Comparison of ENCODE assay signal across 19 cellular contexts in the genomic region with DNA sequence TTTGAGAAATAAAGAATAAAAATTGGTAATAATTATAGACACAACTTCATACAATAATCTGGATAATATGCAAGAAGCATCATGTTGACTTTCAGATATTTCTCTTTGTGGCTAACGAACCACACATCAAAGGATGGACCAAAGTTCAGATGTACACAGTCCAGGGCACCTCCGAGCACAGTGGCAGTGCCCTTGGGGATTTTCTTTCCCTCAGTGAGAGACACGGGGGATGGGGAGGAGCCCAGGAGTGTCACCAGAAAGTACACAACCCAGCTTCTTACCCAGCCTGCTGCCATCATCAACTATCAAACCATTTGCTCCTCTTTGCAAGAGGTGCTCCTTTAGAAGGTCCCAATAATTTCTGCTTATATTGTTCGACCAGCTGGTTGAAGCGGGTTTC. TPM values are rescaled to one million over a fixed set of nuclear protein-coding genes. Genes with fewer than 3 reads are reported as not detected.
A peak's percentile ranks its signal among the peaks of the same experiment; 100 is the strongest.
DNase-seq lines count a peak whose midpoint lies in the region; ATAC-seq, FAIRE-seq and TF ChIP-seq lines count a peak whose summit lies in the region.
"Had no signal": no experiment of that assay in that cellular context is flagged by ENCODE, and none has a peak within 500 bp of the region (broad histone marks: within the 10 kb centered on the region; RNA-seq: fewer than 3 reads in every experiment).

No MANE protein-coding gene starts in this region.

- H3F3A ChIP-seq in neural progenitor cell (ENCODE audit: low read depth) = peaks cover 5% of the 10 kb centered on the region

- no peaks in the 10 kb centered on the region for H3K79me2 ChIP-seq in OCI-LY7 (ENCODE audit: insufficient read depth, low read depth, low read length)
- no peaks in the 10 kb centered on the region for H3K79me2 ChIP-seq in K562 (ENCODE audit: control insufficient read depth, insufficient read depth, low read length)
- H3K79me2 ChIP-seq in HepG2 (ENCODE audit: insufficient read depth, low read length) = no peaks in the 10 kb centered on the region
- H3K79me2 ChIP-seq in neural progenitor cell (ENCODE audit: low read depth) = no peaks in the 10 kb centered on the region

- H3K27me3 ChIP-seq in K562 (ENCODE audit: control insufficient read depth in 2 of 2, insufficient read depth in 2 of 2, low read length in 2 of 2) (no peaks in the 10 kb centered on the region), HepG2 (ENCODE audit: control insufficient read depth in 1 of 2, insufficient read depth in 2 of 2, low read length in 2 of 2) (no peaks in the 10 kb centered on the region), small intestine (ENCODE audit: control insufficient read depth in 2 of 2, insufficient read depth in 2 of 2, low read length in 2 of 2) (no peaks in the 10 kb centered on the region), neural progenitor cell (no peaks in the 10 kb centered on the region)

- H3K36me3 ChIP-seq in OCI-LY7 (ENCODE audit: insufficient read depth, low read length) = peaks cover 97% of the 10 kb centered on the region
- H3K36me3 ChIP-seq in K562 (ENCODE audit: control insufficient read depth, insufficient read depth, low read length) = peaks cover 96% of the 10 kb centered on the region
- peaks cover 23 to 62% of the 10 kb centered on the region in 2 experiments for H3K36me3 ChIP-seq in HepG2 (replicated peaks in 1 of 2; ENCODE audit: control insufficient read depth in 1 of 2, insufficient read depth in 2 of 2, low read length in 2 of 2)
- peaks cover 20 to 24% of the 10 kb centered on the region in 2 donors for H3K36me3 ChIP-seq in small intestine (ENCODE audit: control insufficient read depth in 2 of 2, insufficient read depth in 2 of 2, low read length in 2 of 2)
- peaks cover 12% of the 10 kb centered on the region for H3K36me3 ChIP-seq in neural progenitor cell

- H3K27me3 Mint-ChIP-seq in neural progenitor cell (ENCODE audit: insufficient read depth, low read depth) = no peaks in the 10 kb centered on the region

- H3K4me2 ChIP-seq in OCI-LY7 (ENCODE audit: low read length) (no peak overlapping the region), K562 (ENCODE audit: insufficient read depth, low read length) (no peak overlapping the region), HepG2 (ENCODE audit: low read depth, low read length) (peak overlapping the region; percentile 10; the same call in 1 of the 2 replicates), neural progenitor cell (no peak overlapping the region)
- H3K4me2 ChIP-seq: A549 had no signal

- intact Hi-C loops in OCI-LY7 (cut with micrococcal nuclease; ENCODE audit: unreplicated experiment) (no loop called here), K562 (cut with micrococcal nuclease) (no loop called here), HepG2 (cut with micrococcal nuclease; ENCODE audit: unreplicated experiment) (no loop called here)

- H3K36me3 Mint-ChIP-seq in neural progenitor cell = peaks cover 54% of the 10 kb centered on the region

- H4K20me1 ChIP-seq in OCI-LY7 (ENCODE audit: insufficient read depth, low read length) (no peaks in the 10 kb centered on the region), K562 (replicated peaks; ENCODE audit: control insufficient read depth, insufficient read depth, low read length) (no peaks in the 10 kb centered on the region), HepG2 (ENCODE audit: insufficient read depth, low read length) (no peaks in the 10 kb centered on the region), neural progenitor cell (ENCODE audit: low read depth) (peaks cover 8% of the 10 kb centered on the region)

- no peak for FAIRE-seq in K562 (lab: Jason Lieb, UNC)
- FAIRE-seq in HepG2 (lab: Jason Lieb, UNC) = no peak
- FAIRE-seq in small intestine (lab: Jason Lieb, UNC) = no peak
- FAIRE-seq: A549, GM19239, H54 had no signal

- WGBS in K562 (ENCODE audit: insufficient coverage, low coverage, missing lambda C conversion rate) = 92% methylated on average over 5 of the region's 5 CpGs
- 39% methylated on average over 5 of the region's 5 CpGs for WGBS in HepG2 (ENCODE audit: low lambda C conversion rate)
- WGBS in small intestine, 3 donors = 52 to 76% (median 58%) methylated on average over 5 of the region's 5 CpGs

- H3K4me1 ChIP-seq in OCI-LY7 (ENCODE audit: insufficient read depth, low read length, poor library complexity, severe bottlenecking) (no peaks in the 10 kb centered on the region), K562 (replicated peaks in 1 of 2; ENCODE audit: control insufficient read depth in 2 of 2, insufficient read depth in 2 of 2, low read length in 2 of 2) (no peaks in the 10 kb centered on the region), HepG2 (ENCODE audit: insufficient read depth, low read length) (peaks cover 41% of the 10 kb centered on the region), small intestine (ENCODE audit: control insufficient read depth in 2 of 2, insufficient read depth in 1 of 2, low read depth in 1 of 2, low read length in 1 of 2) (no peaks in the 10 kb centered on the region), neural progenitor cell (peaks cover 7% of the 10 kb centered on the region)
- H3K4me1 ChIP-seq: A549 had no signal

- BruUV-seq in OCI-LY7 (replicated peaks; lab: Mats Ljungman, UMichigan) (TSS peak; percentile 70), K562 (replicated peaks; lab: Mats Ljungman, UMichigan) (TSS peak; percentile 30), HepG2 (replicated peaks; lab: Mats Ljungman, UMichigan) (no TSS peak)

- in situ Hi-C loops in K562 (cut with MboI) (no loop called here), HepG2 (cut with HindIII; ENCODE audit: extremely low pct_ligation_motif_present, low pct_unique_long_range_greater_than_20kb) (no loop called here)

- H2AFZ ChIP-seq in OCI-LY7 (ENCODE audit: low read length) = no peak overlapping the region
- no peak overlapping the region for H2AFZ ChIP-seq in K562 (ENCODE audit: low read depth, low read length)
- no peak overlapping the region for H2AFZ ChIP-seq in HepG2 (ENCODE audit: low read length)
- H2AFZ ChIP-seq in neural progenitor cell (replicated peaks) = no peak overlapping the region
- H2AFZ ChIP-seq: GM23248 had no signal

- H3K9me3 ChIP-seq in OCI-LY7 (ENCODE audit: low read length) = no peaks in the 10 kb centered on the region
- no peaks in the 10 kb centered on the region for H3K9me3 ChIP-seq in K562 (replicated peaks; ENCODE audit: control insufficient read depth, insufficient read depth, low read depth, low read length)
- H3K9me3 ChIP-seq in HepG2 (ENCODE audit: low read length) = no peaks in the 10 kb centered on the region
- no peaks in the 10 kb centered on the region for H3K9me3 ChIP-seq in small intestine (ENCODE audit: control insufficient read depth, low read depth)
- H3K9me3 ChIP-seq in neural progenitor cell (ENCODE audit: low read depth) = no peaks in the 10 kb centered on the region
- H3K9me3 ChIP-seq: A549 had no signal

- H3K9me3 Mint-ChIP-seq in neural progenitor cell = no peaks in the 10 kb centered on the region
- H3K9me3 Mint-ChIP-seq: CD14-positive monocyte; CD8-positive, alpha-beta T cell had no signal

- no peaks in the 10 kb centered on the region for H3K9me2 ChIP-seq in OCI-LY7 (ENCODE audit: insufficient read depth, low read length)

- TF ChIP-seq CTCF in OCI-LY7 (conservative IDR thresholded peaks at IDR 0.05; ENCODE audit: low read length) (no peak), K562 (IDR thresholded peaks at IDR 0.05 in 2 of 3, conservative IDR thresholded peaks at IDR 0.05 in 1 of 3; ENCODE audit: insufficient read depth in 2 of 3, low read depth in 1 of 3, low read length in 3 of 3) (no peak), HepG2 (CRISPR knock-in tag; IDR thresholded peaks at IDR 0.05) (no peak), neural progenitor cell (IDR thresholded peaks at IDR 0.05) (no peak)

- TF ChIP-seq POLR2A in K562 (conservative IDR thresholded peaks at IDR 0.05) (no peak), HepG2 (IDR thresholded peaks at IDR 0.05; ENCODE audit: insufficient read depth in 1 of 2, low read depth in 2 of 2, low read length in 2 of 2) (no peak)

- POLR2A ChIA-PET in OCI-LY7 (lab: Charles Lee) = interaction anchor here (0.6 to 1.0 kb wide), 3 partner anchors 9 to 61 kb away, joined by 3 to 5 read pairs (median 3); no protein-coding TSS in a partner anchor
- POLR2A ChIA-PET in K562 (lab: Yijun Ruan, JAX) = interaction anchor here (0.9 to 1.5 kb wide), 2 partner anchors 8 to 15 kb away, joined by 3 read pairs; no protein-coding TSS in a partner anchor
- POLR2A ChIA-PET in HepG2 (lab: Yijun Ruan, JAX) = interaction anchor here (0.9 to 1.5 kb wide), 4 partner anchors 9 to 33 kb away, joined by 3 to 4 read pairs (median 3); a partner anchor contains a TSS

- TF ChIP-seq RAD21 in K562 (CRISPR knock-in tag; conservative IDR thresholded peaks at IDR 0.05 in 1 of 2, IDR thresholded peaks at IDR 0.05 in 1 of 2) = no peak
- no peak for TF ChIP-seq RAD21 in HepG2 (CRISPR knock-in tag; IDR thresholded peaks at IDR 0.05)

- H3K4me3 ChIP-seq in OCI-LY7 (ENCODE audit: low read depth, low read length, poor library complexity, severe bottlenecking) (no peak overlapping the region), K562 (no peak overlapping the region), HepG2 (replicated peaks in 1 of 3; ENCODE audit: insufficient read depth in 1 of 3, low read depth in 2 of 3, low read length in 3 of 3) (no peak overlapping the region), small intestine (ENCODE audit: low read depth in 1 of 2, low read length in 2 of 2) (no peak overlapping the region), neural progenitor cell (no peak overlapping the region)
- H3K4me3 ChIP-seq: A549, GM23248 had no signal

- no peak overlapping the region for H3K27ac Mint-ChIP-seq in neural progenitor cell
- H3K27ac Mint-ChIP-seq: CD8-positive, alpha-beta T cell had no signal

- H3K4me1 Mint-ChIP-seq in neural progenitor cell = no peaks in the 10 kb centered on the region
- H3K4me1 Mint-ChIP-seq: CD14-positive monocyte had no signal

- ATAC-seq in K562 (no peak), HepG2 (peak; percentile 85), HG03196 (IDR thresholded peaks at IDR 0.05; ENCODE audit: unreplicated experiment) (no peak)
- ATAC-seq: A549; CD8-positive, alpha-beta T cell; HCT116 had no signal

- H3K9me1 ChIP-seq in K562 (ENCODE audit: control insufficient read depth, insufficient read depth, low read length) = no peaks in the 10 kb centered on the region

- no peak for TF ChIP-seq EP300 in K562 (IDR thresholded peaks at IDR 0.05; ENCODE audit: low read length)
- TF ChIP-seq EP300 in HepG2 (IDR thresholded peaks at IDR 0.05; ENCODE audit: low read depth in 2 of 2, low read length in 2 of 2) = peak; percentile 40 to 78; a peak in 2 of 4 replicates
- peak; percentile 59; the same call in 1 of the 2 replicates for TF ChIP-seq EP300 in HepG2 (CRISPR knock-in tag; IDR thresholded peaks at IDR 0.05; ENCODE audit: borderline replicate concordance)

- no peak overlapping the region for H3K9ac ChIP-seq in K562 (ENCODE audit: insufficient read depth in 1 of 2, low read depth in 2 of 2, low read length in 2 of 2)
- H3K9ac ChIP-seq in HepG2 (ENCODE audit: insufficient read depth, low read depth, low read length) = 0 out of 2 replicates have a peak overlapping the region, but pooled peaks have one; percentile 10
- no peak overlapping the region for H3K9ac ChIP-seq in neural progenitor cell
- H3K9ac ChIP-seq: GM23248 had no signal

- no peak overlapping the region for H3K27ac ChIP-seq in OCI-LY7 (ENCODE audit: low read depth, low read length, poor library complexity, severe bottlenecking)
- H3K27ac ChIP-seq in K562 (ENCODE audit: extremely low read depth, low read depth, low read length) = no peak overlapping the region
- peak overlapping the region; percentile 60 for H3K27ac ChIP-seq in HepG2 (ENCODE audit: extremely low read length, insufficient read depth, low read length)
- H3K27ac ChIP-seq in small intestine (ENCODE audit: low read depth in 1 of 2, low read length in 1 of 2) = no peak overlapping the region
- no peak overlapping the region for H3K27ac ChIP-seq in neural progenitor cell
- H3K27ac ChIP-seq: A549, GM23248 had no signal

- no peak for DNase-seq in OCI-LY7 (ENCODE audit: low spot score)
- no peak for DNase-seq in K562 (ENCODE audit: extremely low read depth in 1 of 4, low spot score in 3 of 4)
- DNase-seq in HepG2 (ENCODE audit: low spot score) = peak; percentile 62
- peak; percentile 30 for DNase-seq in small intestine
- no peak for DNase-seq in neural progenitor cell (ENCODE audit: low spot score)
- no peak for DNase-seq in NCI-H748 treated with DMSO at 0.1 percent for 48 hours (lab: John Stamatoyannopoulos, UW)
- no peak for DNase-seq in inferior parietal cortex (ENCODE audit: extremely low spot score)
- DNase-seq: CD8-positive, alpha-beta T cell; COR-L47; DND-41; GF-D8; GM23248 had no signal

- H3K4me3 Mint-ChIP-seq in neural progenitor cell = no peak overlapping the region
- H3K4me3 Mint-ChIP-seq: CD14-positive monocyte; CD8-positive, alpha-beta T cell had no signal

- CTCF ChIA-PET in OCI-LY7 (lab: Charles Lee; ENCODE audit: unreplicated experiment) = no interaction called here
- CTCF ChIA-PET in K562 (lab: Yijun Ruan, JAX; ENCODE audit: low intra/inter-chr PET ratio) = interaction anchor here (0.7 kb wide), 1 partner anchor 34 kb away, joined by 3 read pairs; no protein-coding TSS in a partner anchor
- CTCF ChIA-PET in HepG2 (lab: Yijun Ruan, JAX; ENCODE audit: low intra/inter-chr PET ratio, low total read pairs) = no interaction called here

RNA-seq across cellular contexts. Expression of a gene that starts 33.2 kb away (rescaled TPM):
- 35.6 and 64.6 TPM in 2 replicates for total RNA-seq in OCI-LY7 (2014; rRNA removed; shearing (Covaris generic))
- 70.0 and 70.8 TPM in 2 replicates for total RNA-seq in OCI-LY7 (2022)
- 118 and 308 TPM in 2 replicates for total RNA-seq in K562 (2011; cell fraction: chromatin; rRNA removed; ENCODE audit: low replicate concordance)
- total RNA-seq in K562 (2011; cell fraction: nucleolus; rRNA removed) = 64.4 and 65.7 TPM in 2 replicates
- 89.0 and 98.2 TPM in 2 replicates for total RNA-seq in K562 (2011; cell fraction: nucleoplasm; rRNA removed)
- total RNA-seq in K562 (2014; rRNA removed) = 123 and 127 TPM in 2 replicates
- 138 and 165 TPM in 2 replicates for total RNA-seq in K562 (2014; rRNA removed; fragmentation: Illumina TruSeq; extraction: Trizol)
- 128 and 141 TPM in 2 replicates for total RNA-seq in K562 (2015; rRNA removed; fragmentation: Illumina TruSeq; extraction: Trizol)
- 146 and 157 TPM in 2 replicates for total RNA-seq in K562 (2021)
- 74.9 and 112 TPM in 2 replicates for polyA plus RNA-seq in K562 (2011; rRNA removed)
- polyA plus RNA-seq in K562 (2011; cell fraction: cytosol; rRNA removed) = 24.3 and 28.4 TPM in 2 replicates
- 226 and 227 TPM in 2 replicates for polyA plus RNA-seq in K562 (2011; cell fraction: nucleus; rRNA removed)
- 70.1 and 117 TPM in 2 replicates for polyA plus RNA-seq in K562 (2012)
- polyA plus RNA-seq in K562 (2014; fragmentation: Illumina TruSeq; extraction: Trizol) = 133 and 148 TPM in 2 replicates
- 100 to 1,000 TPM in 1 of 2 experiments, 10 to 100 TPM in 1; 65.8 to 122 TPM for polyA plus RNA-seq in K562 (2014; fragmentation: Nextera tagmentation; extraction: Ambion mirVana)
- 139 and 213 TPM in 2 replicates for polyA plus RNA-seq in K562 (2014; rRNA removed)
- 67.2 and 67.5 TPM in 2 replicates for polyA minus RNA-seq in K562 (2011; rRNA and poly(A)+ RNA removed)
- polyA minus RNA-seq in K562 (2011; cell fraction: cytosol; rRNA and poly(A)+ RNA removed) = 37.2 and 38.0 TPM in 2 replicates
- 31.8 and 54.4 TPM in 2 replicates for polyA minus RNA-seq in K562 (2011; cell fraction: nucleus; rRNA and poly(A)+ RNA removed)
- total RNA-seq in HepG2 (2016; rRNA removed; fragmentation: Illumina TruSeq; extraction: Trizol) = 49.0 and 61.2 TPM in 2 replicates
- total RNA-seq in HepG2 (2016; cell fraction: cytosol; rRNA removed; fragmentation: Illumina TruSeq; extraction: Trizol; ENCODE audit: low read depth) = 7.3 and 8.4 TPM in 2 replicates
- 50.4 and 59.7 TPM in 2 replicates for total RNA-seq in HepG2 (2016; cell fraction: insoluble cytoplasmic fraction; rRNA removed; fragmentation: Illumina TruSeq; extraction: Trizol)
- total RNA-seq in HepG2 (2016; cell fraction: membrane; rRNA removed; fragmentation: Illumina TruSeq; extraction: Trizol) = 6.4 and 9.5 TPM in 2 replicates
- total RNA-seq in HepG2 (2016; cell fraction: nucleus; rRNA removed; fragmentation: Illumina TruSeq; extraction: Trizol) = 41.5 and 46.2 TPM in 2 replicates
- polyA plus RNA-seq in HepG2 (2011; rRNA removed) = 20.3 and 20.5 TPM in 2 replicates
- 10.7 and 11.3 TPM in 2 replicates for polyA plus RNA-seq in HepG2 (2011; cell fraction: cytosol; rRNA removed)
- polyA plus RNA-seq in HepG2 (2011; cell fraction: nucleus; rRNA removed) = 43.8 and 49.7 TPM in 2 replicates
- 33.1 and 42.8 TPM in 2 replicates for polyA plus RNA-seq in HepG2 (2012)
- 1.6 and 1.9 TPM in 2 replicates for polyA plus RNA-seq in HepG2 (2016; cell fraction: cytosol; fragmentation: Illumina TruSeq; extraction: Trizol; ENCODE audit: low read depth)
- 54.9 and 57.4 TPM in 2 replicates for polyA plus RNA-seq in HepG2 (2016; cell fraction: insoluble cytoplasmic fraction; fragmentation: Illumina TruSeq; extraction: Trizol; ENCODE audit: low read depth)
- polyA plus RNA-seq in HepG2 (2016; cell fraction: membrane; fragmentation: Illumina TruSeq; extraction: Trizol; ENCODE audit: low read depth) = 3.8 and 5.7 TPM in 2 replicates
- polyA plus RNA-seq in HepG2 (2016; cell fraction: nucleus; fragmentation: Illumina TruSeq; extraction: Trizol; ENCODE audit: insufficient read depth, low read depth) = 82.8 and 85.5 TPM in 2 replicates
- polyA minus RNA-seq in HepG2 (2011; rRNA and poly(A)+ RNA removed; ENCODE audit: low replicate concordance) = 8.3 and 17.5 TPM in 2 replicates
- 9.8 and 11.3 TPM in 2 replicates for polyA minus RNA-seq in HepG2 (2011; cell fraction: cytosol; rRNA and poly(A)+ RNA removed)
- 21.2 and 29.0 TPM in 2 replicates for polyA minus RNA-seq in HepG2 (2011; cell fraction: nucleus; rRNA and poly(A)+ RNA removed)
- 10 to 100 TPM; 11.2 to 15.1 (median 14.1) TPM for polyA plus RNA-seq in small intestine
- total RNA-seq in neural progenitor cell (ENCODE audit: low replicate concordance) = 33.4 and 33.5 TPM in 2 replicates

RNA-seq across cellular contexts. Expression of a gene that starts 51.0 kb away (rescaled TPM):
- not detected in 2 replicates for total RNA-seq in OCI-LY7 (2014; rRNA removed; shearing (Covaris generic))
- total RNA-seq in OCI-LY7 (2022) (not detected in 2 replicates), K562 (2014; rRNA removed) (0.04 TPM in 1 of 2 replicates, not detected in the other), K562 (2014; rRNA removed; fragmentation: Illumina TruSeq; extraction: Trizol) (not detected in 2 replicates), K562 (2015; rRNA removed; fragmentation: Illumina TruSeq; extraction: Trizol) (not detected in 2 replicates), K562 (2021) (not detected in 2 replicates), HepG2 (2016; rRNA removed; fragmentation: Illumina TruSeq; extraction: Trizol) (not detected in 2 replicates), neural progenitor cell (ENCODE audit: low replicate concordance) (0.68 TPM in 1 of 2 replicates, not detected in the other)
- total RNA-seq in K562 (2011; cell fraction: chromatin; rRNA removed; ENCODE audit: low replicate concordance) = 0.16 TPM in 1 of 2 replicates, not detected in the other
- not detected in 2 replicates for total RNA-seq in K562 (2011; cell fraction: nucleolus; rRNA removed)
- total RNA-seq in K562 (2011; cell fraction: nucleoplasm; rRNA removed) = not detected in 2 replicates
- polyA plus RNA-seq in K562 (2011; rRNA removed) (0.09 TPM in 1 of 2 replicates, not detected in the other), K562 (2014; fragmentation: Illumina TruSeq; extraction: Trizol) (not detected in 2 replicates), K562 (2014; fragmentation: Nextera tagmentation; extraction: Ambion mirVana) (not detected), K562 (2014; rRNA removed) (not detected in 2 replicates), HepG2 (2011; rRNA removed) (not detected in 2 replicates), small intestine (1 to 10 TPM in 1 of 3 donors, not detected in 2; 1.3 TPM)
- polyA plus RNA-seq in K562 (2011; cell fraction: cytosol; rRNA removed) = 0.09 and 0.19 TPM in 2 replicates
- 0.24 and 0.48 TPM in 2 replicates for polyA plus RNA-seq in K562 (2011; cell fraction: nucleus; rRNA removed)
- not detected in 2 replicates for polyA plus RNA-seq in K562 (2012)
- polyA minus RNA-seq in K562 (2011; rRNA and poly(A)+ RNA removed) = not detected in 2 replicates
- not detected in 2 replicates for polyA minus RNA-seq in K562 (2011; cell fraction: cytosol; rRNA and poly(A)+ RNA removed)
- not detected in 2 replicates for polyA minus RNA-seq in K562 (2011; cell fraction: nucleus; rRNA and poly(A)+ RNA removed)
- not detected in 2 replicates for total RNA-seq in HepG2 (2016; cell fraction: cytosol; rRNA removed; fragmentation: Illumina TruSeq; extraction: Trizol; ENCODE audit: low read depth)
- total RNA-seq in HepG2 (2016; cell fraction: insoluble cytoplasmic fraction; rRNA removed; fragmentation: Illumina TruSeq; extraction: Trizol) = not detected in 2 replicates
- not detected in 2 replicates for total RNA-seq in HepG2 (2016; cell fraction: membrane; rRNA removed; fragmentation: Illumina TruSeq; extraction: Trizol)
- total RNA-seq in HepG2 (2016; cell fraction: nucleus; rRNA removed; fragmentation: Illumina TruSeq; extraction: Trizol) = not detected in 2 replicates
- not detected in 2 replicates for polyA plus RNA-seq in HepG2 (2011; cell fraction: cytosol; rRNA removed)
- 0.06 TPM in 1 of 2 replicates, not detected in the other for polyA plus RNA-seq in HepG2 (2011; cell fraction: nucleus; rRNA removed)
- 0.07 TPM in 1 of 2 replicates, not detected in the other for polyA plus RNA-seq in HepG2 (2012)
- not detected in 2 replicates for polyA plus RNA-seq in HepG2 (2016; cell fraction: cytosol; fragmentation: Illumina TruSeq; extraction: Trizol; ENCODE audit: low read depth)
- polyA plus RNA-seq in HepG2 (2016; cell fraction: insoluble cytoplasmic fraction; fragmentation: Illumina TruSeq; extraction: Trizol; ENCODE audit: low read depth) = not detected in 2 replicates
- not detected in 2 replicates for polyA plus RNA-seq in HepG2 (2016; cell fraction: membrane; fragmentation: Illumina TruSeq; extraction: Trizol; ENCODE audit: low read depth)
- not detected in 2 replicates for polyA plus RNA-seq in HepG2 (2016; cell fraction: nucleus; fragmentation: Illumina TruSeq; extraction: Trizol; ENCODE audit: insufficient read depth, low read depth)
- not detected in 2 replicates for polyA minus RNA-seq in HepG2 (2011; rRNA and poly(A)+ RNA removed; ENCODE audit: low replicate concordance)
- not detected in 2 replicates for polyA minus RNA-seq in HepG2 (2011; cell fraction: cytosol; rRNA and poly(A)+ RNA removed)
- not detected in 2 replicates for polyA minus RNA-seq in HepG2 (2011; cell fraction: nucleus; rRNA and poly(A)+ RNA removed)
- total RNA-seq: GM23248, IMR-90 had no signal
- polyA plus RNA-seq: CD14-positive monocyte, GM23248, IMR-90 had no signal

Comparison
In these comparisons a context has a peak if more than half of its experiments do, and no peak if none do; other contexts are left out.
1. DNase-seq: peak in HepG2 (single experiment) and small intestine (single experiment); none in OCI-LY7 (single experiment), K562 (0 of 4), neural progenitor cell (single experiment), NCI-H748 treated with DMSO at 0.1 percent for 48 hours (single experiment) and inferior parietal cortex (single experiment).